Comparison of ENCODE assay signal across 33 cellular contexts in genomic region chr7:40804477-40805215, GRCh38.
A peak's percentile ranks its signal among the peaks of the same experiment; 100 is the strongest.
DNase-seq lines count a peak whose midpoint lies in the region; ATAC-seq, FAIRE-seq and TF ChIP-seq lines count a peak whose summit lies in the region.
"Had no signal": no experiment of that assay in that cellular context is flagged by ENCODE, and none has a peak within 500 bp of the region (broad histone marks: within the 10 kb centered on the region; RNA-seq: fewer than 3 reads in every experiment).

No MANE protein-coding gene starts in this region.

- H3K9me2 ChIP-seq in SK-N-SH, result no peaks in the 10 kb centered on the region

- 61% methylated on average over 6 of the region's 6 CpGs for WGBS in SK-N-SH (ENCODE audit: low lambda C conversion rate)

- no peak for ATAC-seq in HG03095 (IDR thresholded peaks at IDR 0.05; ENCODE audit: unreplicated experiment)
- ATAC-seq: psoas muscle, sciatic nerve had no signal

- TF ChIP-seq EP300 in SK-N-SH (IDR thresholded peaks at IDR 0.05; ENCODE audit: borderline replicate concordance in 1 of 2, low read depth in 1 of 2, low read length in 1 of 2), result no peak

- H3K9ac ChIP-seq in SK-N-SH (no peak overlapping the region), skeletal muscle satellite cell (ENCODE audit: low read depth, low read length) (peak overlapping the region; percentile 43)
- H3K9ac ChIP-seq: KMS-11 had no signal

- TF ChIP-seq RAD21 in SK-N-SH (IDR thresholded peaks at IDR 0.05; ENCODE audit: low read length), result no peak

- TF ChIP-seq CTCF in SK-N-SH (IDR thresholded peaks at IDR 0.05) (no peak), fibroblast of mammary gland (conservative IDR thresholded peaks at IDR 0.05; ENCODE audit: control insufficient read depth, insufficient read depth, low read depth, low read length) (no peak)

- peak overlapping the region; percentile 84 to 99 for H3K27ac ChIP-seq in SK-N-SH (ENCODE audit: low read depth in 2 of 2, low read length in 1 of 2)
- H3K27ac ChIP-seq: adrenal gland, brain microvascular endothelial cell, C4-2B, KMS-11, neutrophil, PC-9, psoas muscle, stomach, vagina had no signal

- peak; percentile 85 for DNase-seq in EH (ENCODE audit: low read depth)
- no peak for DNase-seq in SK-N-SH
- DNase-seq in fibroblast of mammary gland (ENCODE audit: low read depth), result peak; percentile 52
- DNase-seq in HTR-8/SVneo (ENCODE audit: insufficient read length, low spot score), result no peak
- DNase-seq in T-helper 1 cell, result no peak
- DNase-seq in C1 segment of cervical spinal cord (lab: John Stamatoyannopoulos, UW), result no peak
- DNase-seq: ACHN; activated CD4-positive, alpha-beta memory T cell treated with anti-CD3 and anti-CD28 coated beads, Interleukin-2, amount 10 ng/mL, durations not matched to agents 7 days and 5 days; activated CD8-positive, alpha-beta memory T cell treated with anti-CD3 and anti-CD28 coated beads, Interleukin-2, amount 50 U/mL, for 4 hours; activated naive CD4-positive, alpha-beta T cell treated with Interleukin-2 at 50 U/mL for 16 hours; adrenal gland; brain microvascular endothelial cell; COR-L47; effector CD8-positive, alpha-beta T cell; NCI-H1417 treated with DMSO at 0.1 percent for 48 hours; NCI-H2081; NCI-H345; NCI-H69; PC-9; psoas muscle; Right ventricle myocardium superior; stimulated activated CD4-positive, alpha-beta T cell treated with anti-CD3 and anti-CD28 coated beads, Interleukin-4, amount 100 ng/mL, for 1 hour; stomach had no signal

- 0 out of 2 replicates have a peak overlapping the region, but pooled peaks have one; percentile 4 for H3K4me2 ChIP-seq in SK-N-SH
- no peak overlapping the region for H3K4me2 ChIP-seq in skeletal muscle satellite cell (ENCODE audit: low read length)
- H3K4me2 ChIP-seq: KMS-11, PC-9 had no signal

- peaks cover 39% of the 10 kb centered on the region for H3F3A ChIP-seq in SK-N-SH (replicated peaks; ENCODE audit: insufficient read depth)

- H3K9me3 ChIP-seq in SK-N-SH, result no peaks in the 10 kb centered on the region
- no peaks in the 10 kb centered on the region for H3K9me3 ChIP-seq in skeletal muscle satellite cell (replicated peaks; ENCODE audit: low read length)
- H3K9me3 ChIP-seq: adrenal gland, neutrophil, psoas muscle, stomach, vagina had no signal

- POLR2A ChIA-PET in SK-N-SH (lab: Yijun Ruan, JAX), result no interaction called here

- no peak for FAIRE-seq in HTR-8/SVneo (lab: Jason Lieb, UNC)
- FAIRE-seq: G401.6, H1, keratinocyte had no signal

- peaks cover 48% of the 10 kb centered on the region for H3K79me2 ChIP-seq in SK-N-SH (ENCODE audit: insufficient read depth)

- no peak overlapping the region for H2AFZ ChIP-seq in SK-N-SH (ENCODE audit: low read depth)
- H2AFZ ChIP-seq: PC-9 had no signal

- no peak overlapping the region for H3K4me3 ChIP-seq in SK-N-SH (ENCODE audit: low read depth in 2 of 2, low read length in 1 of 2)
- H3K4me3 ChIP-seq in fibroblast of mammary gland (ENCODE audit: control insufficient read depth, low read depth, low read length), result no peak overlapping the region
- H3K4me3 ChIP-seq in skeletal muscle satellite cell (ENCODE audit: low read length), result no peak overlapping the region
- H3K4me3 ChIP-seq: adrenal gland, PC-9, psoas muscle, stomach, vagina had no signal

- CTCF ChIA-PET in SK-N-SH (lab: Yijun Ruan, JAX), result interaction anchor here (0.7 kb wide), 1 partner anchor 476 kb away, joined by 3 read pairs; no protein-coding TSS in a partner anchor

- H3K36me3 ChIP-seq in SK-N-SH (replicated peaks in 1 of 2; ENCODE audit: control insufficient read depth in 1 of 2, insufficient read depth in 2 of 2, low read length in 1 of 2) (no peaks in the 10 kb centered on the region), skeletal muscle satellite cell (ENCODE audit: insufficient read depth, low read length) (no peaks in the 10 kb centered on the region)
- H3K36me3 ChIP-seq: adrenal gland, brain microvascular endothelial cell, neutrophil, stomach, vagina had no signal

- no peaks in the 10 kb centered on the region for H3K27me3 ChIP-seq in SK-N-SH (ENCODE audit: insufficient read depth)
- H3K27me3 ChIP-seq in skeletal muscle satellite cell (ENCODE audit: control insufficient read depth, insufficient read depth, low read length), result no peaks in the 10 kb centered on the region
- H3K27me3 ChIP-seq: adrenal gland, brain microvascular endothelial cell, neutrophil, stomach, vagina had no signal

- peaks cover 19 to 32% of the 10 kb centered on the region in 2 experiments for H3K4me1 ChIP-seq in SK-N-SH (ENCODE audit: control insufficient read depth in 1 of 2, insufficient read depth in 2 of 2, low read depth in 1 of 2, low read length in 1 of 2)
- peaks cover 39% of the 10 kb centered on the region for H3K4me1 ChIP-seq in skeletal muscle satellite cell (ENCODE audit: control insufficient read depth, insufficient read depth, low read length)
- H3K4me1 ChIP-seq: adrenal gland had no signal

- H4K20me1 ChIP-seq in SK-N-SH (ENCODE audit: insufficient read depth), result no peaks in the 10 kb centered on the region

TF ChIP-seq in SK-N-SH, 30 proteins besides CTCF, POLR2A, EP300 and RAD21:
- TF ChIP-seq SIN3A (IDR thresholded peaks at IDR 0.05; ENCODE audit: borderline replicate concordance, low read depth, low read length) (no peak), TCF12 (IDR thresholded peaks at IDR 0.05) (peak; percentile 52)

Comparison
In these comparisons a context has a peak if more than half of its experiments do, and no peak if none do; other contexts are left out.
1. DNase-seq: peak in EH (single experiment) and fibroblast of mammary gland (single experiment); none in SK-N-SH (single experiment), HTR-8/SVneo (single experiment), T-helper 1 cell (0 of 5) and C1 segment of cervical spinal cord (0 of 14).